ENCODE assay signal across 10 cellular contexts in genomic region chr5:14251733-14252132, GRCh38.
DNase-seq lines count a peak whose midpoint lies in the region; ATAC-seq and TF ChIP-seq lines count a peak whose summit lies in the region.
"Had no signal": no experiment of that assay in that cellular context is flagged by ENCODE, and none has a peak within 500 bp of the region (broad histone marks: within the 10 kb centered on the region; RNA-seq: fewer than 3 reads in every experiment).

No MANE protein-coding gene starts in this region.

- peaks cover 10% of the 10 kb centered on the region for H3K9me3 Mint-ChIP-seq in stimulated activated naive CD8-positive, alpha-beta T cell treated with anti-CD3 and anti-CD28 coated beads, Interleukin-15, Interleukin-2, amounts not matched to agents 100 ng/mL and 50 ng/mL, for 24 hours

- intact Hi-C loops in esophagus squamous epithelium (cut with DNase I), result no loop called here

- H3K36me3 Mint-ChIP-seq in stimulated activated naive CD8-positive, alpha-beta T cell treated with anti-CD3 and anti-CD28 coated beads, Interleukin-15, Interleukin-2, amounts not matched to agents 100 ng/mL and 50 ng/mL, for 24 hours (ENCODE audit: low read depth), result peaks cover 5% of the 10 kb centered on the region

- no peak overlapping the region for H3K4me3 Mint-ChIP-seq in stimulated activated naive CD8-positive, alpha-beta T cell treated with anti-CD3 and anti-CD28 coated beads, Interleukin-15, Interleukin-2, amounts not matched to agents 100 ng/mL and 50 ng/mL, for 24 hours

- no peak overlapping the region for H3K27ac ChIP-seq in esophagus squamous epithelium
- no peak overlapping the region for H3K27ac ChIP-seq in effector memory CD4-positive, alpha-beta T cell (ENCODE audit: insufficient read depth, low read length, poor library complexity, severe bottlenecking)

- ATAC-seq in stimulated activated naive CD8-positive, alpha-beta T cell treated with anti-CD3 and anti-CD28 coated beads, Interleukin-15, Interleukin-2, amounts not matched to agents 100 U/mL and 50 U/mL, for 24 hours, result no peak
- peak; percentile 51 for ATAC-seq in HG02798 (IDR thresholded peaks at IDR 0.05; ENCODE audit: poor library complexity, unreplicated experiment)

- TF ChIP-seq POLR2A in esophagus squamous epithelium (IDR thresholded peaks at IDR 0.05), result no peak

- H3K36me3 ChIP-seq in MG63, result peaks cover 75% of the 10 kb centered on the region
- H3K36me3 ChIP-seq in esophagus squamous epithelium, result no peaks in the 10 kb centered on the region
- H3K36me3 ChIP-seq in effector memory CD4-positive, alpha-beta T cell (ENCODE audit: control insufficient read depth, insufficient read depth, low read length), result no peaks in the 10 kb centered on the region

- no peaks in the 10 kb centered on the region for H3K27me3 Mint-ChIP-seq in stimulated activated naive CD8-positive, alpha-beta T cell treated with anti-CD3 and anti-CD28 coated beads, Interleukin-15, Interleukin-2, amounts not matched to agents 100 ng/mL and 50 ng/mL, for 24 hours

- TF ChIP-seq CTCF in esophagus squamous epithelium (IDR thresholded peaks at IDR 0.05), result no peak

- H3K4me3 ChIP-seq in MG63 (no peak overlapping the region), esophagus squamous epithelium (no peak overlapping the region)
- H3K4me3 ChIP-seq in effector memory CD4-positive, alpha-beta T cell (ENCODE audit: insufficient read depth, low read depth, low read length, poor library complexity, severe bottlenecking), result no peak overlapping the region

- DNase-seq in stimulated activated naive CD8-positive, alpha-beta T cell treated with anti-CD3 and anti-CD28 coated beads, Interleukin-15, Interleukin-2, amounts not matched to agents 100 U/mL and 50 U/mL, for 24 hours, result no peak
- peak; percentile 99 for DNase-seq in NCI-H2171 treated with DMSO at 0.1 percent for 48 hours (lab: John Stamatoyannopoulos, UW)
- DNase-seq in MG63, result no peak
- DNase-seq in esophagus squamous epithelium (lab: John Stamatoyannopoulos, UW), result no peak
- DNase-seq in effector memory CD4-positive, alpha-beta T cell, result no peak
- DNase-seq in activated CD4-positive, alpha-beta T cell treated with anti-CD3 and anti-CD28 coated beads, Interleukin-2, amount 50 U/mL, for 1 hour, result no peak
- DNase-seq: NCI-H2029 treated with DMSO at 0.1 percent for 48 hours; stimulated activated CD4-positive, alpha-beta T cell treated with anti-CD3 and anti-CD28 coated beads, Interleukin-4, amount 100 ng/mL, for 4 hours had no signal

- H3K27ac Mint-ChIP-seq in stimulated activated naive CD8-positive, alpha-beta T cell treated with anti-CD3 and anti-CD28 coated beads, Interleukin-15, Interleukin-2, amounts not matched to agents 100 ng/mL and 50 ng/mL, for 24 hours, result peak overlapping the region; percentile 31

- peaks cover 0 to 33% (median 5%) of the 10 kb centered on the region in 3 donors for H3K4me1 ChIP-seq in esophagus squamous epithelium
- H3K4me1 ChIP-seq in effector memory CD4-positive, alpha-beta T cell (ENCODE audit: control insufficient read depth, insufficient read depth, low read length, poor library complexity, severe bottlenecking), result no peaks in the 10 kb centered on the region

- peaks cover 10% of the 10 kb centered on the region for H3K4me1 Mint-ChIP-seq in stimulated activated naive CD8-positive, alpha-beta T cell treated with anti-CD3 and anti-CD28 coated beads, Interleukin-15, Interleukin-2, amounts not matched to agents 100 ng/mL and 50 ng/mL, for 24 hours (ENCODE audit: low read depth)

- H3K27me3 ChIP-seq in MG63 (no peaks in the 10 kb centered on the region), esophagus squamous epithelium (no peaks in the 10 kb centered on the region)
- H3K27me3 ChIP-seq in effector memory CD4-positive, alpha-beta T cell (replicated peaks; ENCODE audit: control insufficient read depth, insufficient read depth, low read length, poor library complexity, severe bottlenecking), result no peaks in the 10 kb centered on the region

- H3K9me3 ChIP-seq in MG63 (peaks cover 30% of the 10 kb centered on the region), esophagus squamous epithelium (peaks cover 0 to 4% (median 3%) of the 10 kb centered on the region in 3 donors)
- no peaks in the 10 kb centered on the region for H3K9me3 ChIP-seq in effector memory CD4-positive, alpha-beta T cell (ENCODE audit: control insufficient read depth, low read length)
